1 cellular context compared by ENCODE assay signal in genomic region chr12:56117778-56118687, GRCh38.
TF ChIP-seq lines count a peak whose summit lies in the region.

Gene ZC3H10, plus strand, starts transcription at chr12:56118266. Its CDS starts 2,297 bp downstream, at chr12:56120563.

TF ChIP-seq in HepG2, 621 proteins besides CTCF, POLR2A, EP300 and RAD21 (continued from another document and continues in another):
- TF ChIP-seq HNF1A (IDR thresholded peaks at IDR 0.05; ENCODE audit: low read depth) (no peak; the same call in 1 of the 2 replicates), HNF1A (CRISPR knock-in tag; IDR thresholded peaks at IDR 0.05; ENCODE audit: borderline replicate concordance) (peak; percentile 73; the same call in 1 of the 2 replicates), ATAD3A (CRISPR knock-in tag; IDR thresholded peaks at IDR 0.05) (no peak), ZBTB38 (CRISPR knock-in tag; IDR thresholded peaks at IDR 0.05) (peak; percentile 84), CHCHD3 (CRISPR knock-in tag; IDR thresholded peaks at IDR 0.05) (0 out of 2 replicates have a peak, but pooled peaks have one; percentile 66), TMF1 (CRISPR knock-in tag; IDR thresholded peaks at IDR 0.05; ENCODE audit: low read depth) (peak; percentile 66; the same call in 1 of the 2 replicates), ZNF547 (CRISPR knock-in tag; IDR thresholded peaks at IDR 0.05) (peak; percentile 32; the same call in 1 of the 2 replicates), ZNF530 (CRISPR knock-in tag; IDR thresholded peaks at IDR 0.05; ENCODE audit: low read depth) (no peak), ZNF576 (CRISPR knock-in tag; IDR thresholded peaks at IDR 0.05) (no peak), MLX (CRISPR knock-in tag; IDR thresholded peaks at IDR 0.05) (peak; percentile 73; the same call in 1 of the 2 replicates), HNRNPLL (IDR thresholded peaks at IDR 0.05; ENCODE audit: low read depth, low read length, poor library complexity, severe bottlenecking) (peak; percentile 92), ZNF414 (CRISPR knock-in tag; IDR thresholded peaks at IDR 0.05) (peak; percentile 86; the same call in 1 of the 2 replicates), WIZ (CRISPR knock-in tag; IDR thresholded peaks at IDR 0.05) (no peak), ZNF850 (CRISPR knock-in tag; conservative IDR thresholded peaks at IDR 0.05) (no peak), MYNN (CRISPR knock-in tag; IDR thresholded peaks at IDR 0.05; ENCODE audit: low read depth) (no peak), PATZ1 (CRISPR knock-in tag; IDR thresholded peaks at IDR 0.05) (0 out of 2 replicates have a peak, but pooled peaks have one; percentile 18), ZNF563 (CRISPR knock-in tag; IDR thresholded peaks at IDR 0.05) (peak; percentile 65; the same call in 1 of the 2 replicates), RBFOX2 (IDR thresholded peaks at IDR 0.05; ENCODE audit: low read depth, low read length) (peak; percentile 95), ZNF768 (CRISPR knock-in tag; IDR thresholded peaks at IDR 0.05) (peak; percentile 16; the same call in 1 of the 2 replicates), PBX2 (CRISPR knock-in tag; IDR thresholded peaks at IDR 0.05) (0 out of 2 replicates have a peak, but pooled peaks have one; percentile 25), AGO2 (optimal IDR thresholded peaks at IDR 0.05; ENCODE audit: low read depth, low read length) (peak; percentile 99), NFE2 (CRISPR knock-in tag; IDR thresholded peaks at IDR 0.05) (no peak), ZNF180 (CRISPR knock-in tag; IDR thresholded peaks at IDR 0.05; ENCODE audit: borderline replicate concordance, low read depth) (no peak), SETDB1 (CRISPR knock-in tag; IDR thresholded peaks at IDR 0.05; ENCODE audit: borderline replicate concordance) (no peak), ZNF577 (CRISPR knock-in tag; IDR thresholded peaks at IDR 0.05; ENCODE audit: borderline replicate concordance, low read depth) (no peak), PBX3 (CRISPR knock-in tag; IDR thresholded peaks at IDR 0.05; ENCODE audit: borderline replicate concordance) (peak; percentile 53; the same call in 1 of the 2 replicates), NFRKB (IDR thresholded peaks at IDR 0.05) (no peak), ZNF280B (CRISPR knock-in tag; IDR thresholded peaks at IDR 0.05; ENCODE audit: borderline replicate concordance) (peak; percentile 84; the same call in 1 of the 2 replicates), TRIM22 (IDR thresholded peaks at IDR 0.05) (no peak), UBTF (CRISPR knock-in tag; IDR thresholded peaks at IDR 0.05) (peak; percentile 85), FOSL2 (CRISPR knock-in tag; IDR thresholded peaks at IDR 0.05) (peak; percentile 65), POGK (CRISPR knock-in tag; conservative IDR thresholded peaks at IDR 0.05) (peak; percentile 82; the same call in 1 of the 2 replicates), ZSCAN9 (CRISPR knock-in tag; IDR thresholded peaks at IDR 0.05; ENCODE audit: borderline replicate concordance) (no peak), RFX5 (IDR thresholded peaks at IDR 0.05; ENCODE audit: low read depth, low read length) (peak; percentile 59), THAP7 (CRISPR knock-in tag; IDR thresholded peaks at IDR 0.05) (no peak), PAF1 (CRISPR knock-in tag; IDR thresholded peaks at IDR 0.05) (peak; percentile 99), HBP1 (CRISPR knock-in tag; IDR thresholded peaks at IDR 0.05; ENCODE audit: low read depth) (peak; percentile 85), ZNF10 (CRISPR knock-in tag; IDR thresholded peaks at IDR 0.05; ENCODE audit: borderline replicate concordance, low read depth) (no peak)
